ENCODE assay signal across 7 cellular contexts in genomic region chr17:83055911-83056582, GRCh38. TPM values are rescaled to one million over a fixed set of nuclear protein-coding genes. Genes with fewer than 3 reads are reported as not detected.
DNase-seq lines count a peak whose midpoint lies in the region; ATAC-seq, FAIRE-seq and TF ChIP-seq lines count a peak whose summit lies in the region.

No MANE protein-coding gene starts in this region.

- 7 to 14% methylated on average over 16 of the region's 16 CpGs for WGBS in GM23248 (ENCODE audit: low coverage in 1 of 2, low lambda C conversion rate in 2 of 2, missing lambda C conversion rate in 2 of 2), 2 experiments

- peak; percentile 96 for DNase-seq in GM23248
- DNase-seq in RCC 7860 (ENCODE audit: low spot score) = peak; percentile 87
- peak; percentile 82 to 92 for DNase-seq in fibroblast of lung (ENCODE audit: low read depth in 2 of 2)
- peak; percentile 57 for DNase-seq in skeletal muscle cell (ENCODE audit: low read depth)
- no peak for DNase-seq in middle frontal gyrus (ENCODE audit: extremely low spot score, low spot score)
- no peak for DNase-seq in NCI-H69 (lab: John Stamatoyannopoulos, UW)

- no peaks in the 10 kb centered on the region for H3K9me2 ChIP-seq in GM23248 (ENCODE audit: insufficient read depth)

- H3K27ac ChIP-seq in GM23248 (peak overlapping the region; percentile 89), fibroblast of lung (ENCODE audit: insufficient read depth, low read length) (no peak overlapping the region)

- peak overlapping the region; percentile 60 for H3K4me3 ChIP-seq in GM23248
- no peak overlapping the region for H3K4me3 ChIP-seq in fibroblast of lung (replicated peaks in 1 of 4; ENCODE audit: control extremely low read depth in 1 of 4, insufficient read depth in 1 of 4, low read depth in 3 of 4, low read length in 4 of 4)
- no peak overlapping the region for H3K4me3 ChIP-seq in skeletal muscle cell (ENCODE audit: low read depth, low read length)

- peaks cover 4% of the 10 kb centered on the region; the same call in 1 of the 2 replicates for H3F3A ChIP-seq in GM23248 (ENCODE audit: insufficient read depth)

- H3K79me2 ChIP-seq in GM23248 (ENCODE audit: insufficient read depth) = no peaks in the 10 kb centered on the region
- no peaks in the 10 kb centered on the region for H3K79me2 ChIP-seq in fibroblast of lung (ENCODE audit: control insufficient read depth, insufficient read depth, low read length)

- H3K4me2 ChIP-seq in GM23248 (ENCODE audit: unreplicated experiment) (peak overlapping the region; percentile 80), fibroblast of lung (ENCODE audit: extremely low read depth, insufficient read depth, low read length) (no peak overlapping the region)

- H4K20me1 ChIP-seq in GM23248 (ENCODE audit: insufficient read depth) (no peaks in the 10 kb centered on the region), fibroblast of lung (ENCODE audit: control insufficient read depth, extremely low read depth, insufficient read depth, low read length) (no peaks in the 10 kb centered on the region)

- H3K36me3 ChIP-seq in GM23248 (ENCODE audit: low read depth) (no peaks in the 10 kb centered on the region), fibroblast of lung (ENCODE audit: control insufficient read depth, insufficient read depth, low read length) (no peaks in the 10 kb centered on the region)

- H3K9me3 ChIP-seq in GM23248 (ENCODE audit: low read depth) (no peaks in the 10 kb centered on the region), fibroblast of lung (ENCODE audit: control insufficient read depth, insufficient read depth, low read depth, low read length) (no peaks in the 10 kb centered on the region)

- TF ChIP-seq CTCF in fibroblast of lung (conservative IDR thresholded peaks at IDR 0.05 in 1 of 2, IDR thresholded peaks at IDR 0.05 in 1 of 2; ENCODE audit: low read depth in 1 of 2, low read length in 2 of 2) = no peak

- FAIRE-seq in RCC 7860 (lab: Jason Lieb, UNC) = peak; percentile 89

- H3K4me1 ChIP-seq in GM23248 (ENCODE audit: insufficient read depth) = peaks cover 16% of the 10 kb centered on the region
- H3K4me1 ChIP-seq in fibroblast of lung (ENCODE audit: control insufficient read depth, extremely low read depth, insufficient read depth, low read length) = peaks cover 22% of the 10 kb centered on the region

- H3K9ac ChIP-seq in GM23248 = peak overlapping the region; percentile 74
- H3K9ac ChIP-seq in fibroblast of lung (ENCODE audit: insufficient read depth, low read length) = no peak overlapping the region

- in situ Hi-C loops in GM23248 (cut with MboI) = no loop called here

- ATAC-seq in GM21360 (IDR thresholded peaks at IDR 0.05; ENCODE audit: unreplicated experiment) = no peak

- H2AFZ ChIP-seq in GM23248 = peak overlapping the region; percentile 41
- no peak overlapping the region for H2AFZ ChIP-seq in fibroblast of lung (ENCODE audit: low read length)

- no peaks in the 10 kb centered on the region for H3K27me3 ChIP-seq in GM23248 (replicated peaks; ENCODE audit: insufficient read depth)
- no peaks in the 10 kb centered on the region for H3K27me3 ChIP-seq in fibroblast of lung (ENCODE audit: control insufficient read depth, insufficient read depth, low read length)

RNA-seq across cellular contexts. Expression of gene METRNL, which starts 23.4 kb away (rescaled TPM):
- total RNA-seq in GM23248 (2014; rRNA removed; shearing (Covaris generic)) = 305 and 319 TPM in 2 replicates
- polyA plus RNA-seq in GM23248 (2016; fragmentation: Nextera tagmentation; extraction: Ambion mirVana) = 26.5 and 28.4 TPM in 2 replicates
- 114 and 120 TPM in 2 replicates for total RNA-seq in fibroblast of lung
- polyA plus RNA-seq in fibroblast of lung = 27.0 TPM in 2 replicates
- 64.9 and 78.1 TPM in 2 replicates for polyA plus RNA-seq in fibroblast of lung (2012)
- 23.0 and 29.3 TPM in 2 replicates for polyA minus RNA-seq in fibroblast of lung (ENCODE audit: low replicate concordance)

Comparison
In these comparisons a context has a peak if more than half of its experiments do, and no peak if none do; other contexts are left out.
1. DNase-seq: peak in GM23248 (single experiment), RCC 7860 (single experiment), fibroblast of lung (2 of 2) and skeletal muscle cell (single experiment); none in middle frontal gyrus (single experiment) and NCI-H69 (single experiment).